In genomic region chr7:151641587-151641986, GRCh38 we compare ENCODE assay signal across 27 cellular contexts.
"Had no signal": no experiment of that assay in that cellular context is flagged by ENCODE, and none has a peak within 500 bp of the region (broad histone marks: within the 10 kb centered on the region; RNA-seq: fewer than 3 reads in every experiment).

No MANE protein-coding gene starts in this region.

- H3K36me3 ChIP-seq: brain microvascular endothelial cell, esophagus squamous epithelium, gastroesophageal sphincter had no signal

- H3K27me3 ChIP-seq: brain microvascular endothelial cell, esophagus squamous epithelium, gastroesophageal sphincter had no signal

- ATAC-seq: activated naive CD4-positive, alpha-beta T cell treated with anti-CD3 and anti-CD28 coated beads, Interleukin-2, amount 50 U/mL, for 72 hours; activated T-cell treated with anti-CD3 and anti-CD28 coated beads, Interleukin-2, amount 50 U/mL, for 72 hours; effector memory CD8-positive, alpha-beta T cell; gastroesophageal sphincter; WTC11 had no signal

- DNase-seq: activated CD4-positive, alpha-beta memory T cell treated with anti-CD3 and anti-CD28 coated beads, Interleukin-2, amount 10 ng/mL, durations not matched to agents 7 days and 5 days; activated CD4-positive, alpha-beta T cell treated with anti-CD3 and anti-CD28 coated beads for 1 hour; activated CD4-positive, alpha-beta T cell treated with anti-CD3 and anti-CD28 coated beads for 4 hours; activated CD4-positive, alpha-beta T cell treated with anti-CD3 and anti-CD28 coated beads, Interleukin-2, amount 10 ng/mL, durations not matched to agents 7 days and 5 days; activated CD4-positive, alpha-beta T cell treated with anti-CD3 and anti-CD28 coated beads, Interleukin-2, amount 50 U/mL, for 4 hours; activated CD8-positive, alpha-beta memory T cell treated with anti-CD3 and anti-CD28 coated beads, Interleukin-2, amount 50 U/mL, for 48 hours; activated gamma-delta T cell; activated naive CD4-positive, alpha-beta T cell; activated naive CD4-positive, alpha-beta T cell treated with anti-CD3 and anti-CD28 coated beads, Interleukin-2, amount 10 ng/mL, durations not matched to agents 7 days and 5 days; activated naive CD8-positive, alpha-beta T cell treated with anti-CD3 and anti-CD28 coated beads, Interleukin-2, amount 10 ng/mL, durations not matched to agents 7 days and 5 days; activated T-cell treated with anti-CD3 and anti-CD28 coated beads for 4 hours; activated T-cell treated with anti-CD3 and anti-CD28 coated beads, Interleukin-2, amount 50 U/mL, for 24 hours; activated T-cell treated with anti-CD3 and anti-CD28 coated beads, Interleukin-2, amount 50 U/mL, for 72 hours; brain microvascular endothelial cell; caudate nucleus; cortex of kidney; dermis blood vessel endothelial cell; effector CD4-positive, alpha-beta T cell; effector memory CD8-positive, alpha-beta T cell; erythroblast; esophagus squamous epithelium; foreskin melanocyte; T-helper 2 cell had no signal

- H3K9me3 ChIP-seq: gastroesophageal sphincter had no signal

- H3K4me3 ChIP-seq: esophagus squamous epithelium, gastroesophageal sphincter had no signal

- H3K27ac ChIP-seq: brain microvascular endothelial cell, VCaP had no signal
